20 cellular contexts compared by ENCODE assay signal in the genomic region with DNA sequence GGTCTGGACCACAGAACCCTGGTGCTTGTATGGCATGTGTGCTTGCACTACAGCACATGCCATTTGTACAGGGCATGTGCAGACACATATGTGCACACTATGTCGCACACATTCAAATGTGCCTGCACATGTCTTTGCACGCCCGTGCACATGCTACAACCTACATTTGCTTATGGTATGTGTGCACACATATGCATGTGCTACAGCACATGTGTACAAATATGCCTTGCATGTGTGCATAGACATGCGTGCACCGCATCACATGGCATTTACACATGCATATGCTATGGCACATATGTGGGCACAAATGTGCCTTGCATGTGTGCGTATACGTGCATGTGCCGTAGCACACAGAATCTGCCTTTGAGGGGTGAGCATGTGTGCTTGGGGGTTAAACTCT.
DNase-seq lines count a peak whose midpoint lies in the region; ATAC-seq, FAIRE-seq and TF ChIP-seq lines count a peak whose summit lies in the region.
"Had no signal": no experiment of that assay in that cellular context is flagged by ENCODE, and none has a peak within 500 bp of the region (broad histone marks: within the 10 kb centered on the region; RNA-seq: fewer than 3 reads in every experiment).

No MANE protein-coding gene starts in this region.

- ATAC-seq in WTC11 (no peak), HG02981 (IDR thresholded peaks at IDR 0.05; ENCODE audit: unreplicated experiment) (no peak)
- ATAC-seq: GM23338 had no signal

- peak overlapping the region; percentile 25; the same call in 1 of the 2 replicates for H2BK15ac ChIP-seq in H1 (ENCODE audit: low read length)

- H3K14ac ChIP-seq in H1 (ENCODE audit: insufficient read length): no peak overlapping the region

- TF ChIP-seq POLR2A in H1 (IDR thresholded peaks at IDR 0.05; ENCODE audit: control extremely low read depth in 1 of 2, low read depth in 2 of 2, low read length in 2 of 2): no peak

- H2AFZ ChIP-seq in H1 (ENCODE audit: low read length): no peak overlapping the region
- H2AFZ ChIP-seq: GM23338 had no signal

- H3K23ac ChIP-seq in H1 (ENCODE audit: insufficient read length): no peak overlapping the region

- H3K18ac ChIP-seq in H1 (ENCODE audit: extremely low read depth, low read length): no peak overlapping the region

- no peak for TF ChIP-seq RAD21 in H1 (IDR thresholded peaks at IDR 0.05 in 1 of 2, conservative IDR thresholded peaks at IDR 0.05 in 1 of 2; ENCODE audit: low read depth in 2 of 2, low read length in 2 of 2)

- H4K91ac ChIP-seq in H1 (replicated peaks; ENCODE audit: insufficient read length, low read length): no peak overlapping the region

- H3K36me3 ChIP-seq in H1 (ENCODE audit: control insufficient read depth in 2 of 4, insufficient read depth in 4 of 4, low read length in 3 of 4): no peaks in the 10 kb centered on the region
- H3K36me3 ChIP-seq: HAP-1 had no signal

- peaks cover 4% of the 10 kb centered on the region; the same call in 1 of the 2 replicates for H3K4me1 Mint-ChIP-seq in WTC11
- peaks cover 9% of the 10 kb centered on the region for H3K4me1 Mint-ChIP-seq in neural crest cell

- H4K20me1 ChIP-seq in H1 (replicated peaks in 1 of 2; ENCODE audit: control insufficient read depth in 1 of 2, insufficient read depth in 2 of 2, low read length in 2 of 2): peaks cover 0 to 2% of the 10 kb centered on the region in 2 experiments

- peaks cover 22% of the 10 kb centered on the region for H3K27me3 Mint-ChIP-seq in WTC11 (ENCODE audit: low read depth)
- peaks cover 26% of the 10 kb centered on the region for H3K27me3 Mint-ChIP-seq in neural crest cell (ENCODE audit: low read depth)

- H3K27ac ChIP-seq in H1 (ENCODE audit: low read depth, low read length): no peak overlapping the region

- H2AK5ac ChIP-seq in H1 (ENCODE audit: low read depth, low read length): 0 out of 2 replicates have a peak overlapping the region, but pooled peaks have one; percentile 33

- H3K4me3 Mint-ChIP-seq in WTC11: no peak overlapping the region
- H3K4me3 Mint-ChIP-seq in neural crest cell: peak overlapping the region; percentile 59
- H3K4me3 Mint-ChIP-seq: CD4-positive, alpha-beta memory T cell; GM23338; HFFc6 had no signal

- no peak overlapping the region for H2BK20ac ChIP-seq in H1 (ENCODE audit: low read length)

- H2BK120ac ChIP-seq in H1 (replicated peaks; ENCODE audit: low read depth, low read length): no peak overlapping the region

- H3K9ac ChIP-seq in H1 (replicated peaks in 1 of 4; ENCODE audit: extremely low read depth in 1 of 4, low read depth in 3 of 4, low read length in 3 of 4): no peak overlapping the region

- H3K4me3 ChIP-seq in H1 (ENCODE audit: extremely low read depth in 1 of 4, insufficient read depth in 2 of 4, low read depth in 3 of 4, low read length in 4 of 4): no peak overlapping the region
- H3K4me3 ChIP-seq: GM23338, HAP-1 had no signal

- H4K8ac ChIP-seq in H1 (ENCODE audit: extremely low read depth, insufficient read depth, low read length): no peak overlapping the region

- CTCF ChIA-PET in WTC11 (lab: Charles Lee) (interaction anchor here (1.2 kb wide), 1 partner anchor 212 kb away, joined by 4 read pairs; no protein-coding TSS in a partner anchor), H1 (lab: Charles Lee; ENCODE audit: partially characterized antibody) (interaction anchor here (5.1 to 5.4 kb wide), 2 partner anchors 15 to 26 kb away, joined by 84 to 127 read pairs; no protein-coding TSS in a partner anchor)

- H3K36me3 Mint-ChIP-seq in WTC11 (no peaks in the 10 kb centered on the region), neural crest cell (ENCODE audit: low read depth) (no peaks in the 10 kb centered on the region)
- H3K36me3 Mint-ChIP-seq: CD4-positive, alpha-beta memory T cell had no signal

- no peak overlapping the region for H4K5ac ChIP-seq in H1 (ENCODE audit: insufficient read length, low read depth, low read length)

- H3K79me2 ChIP-seq in H1 (ENCODE audit: control insufficient read depth in 1 of 2, insufficient read depth in 2 of 2, low read length in 2 of 2): no peaks in the 10 kb centered on the region

- H3K27me3 ChIP-seq in H1 (replicated peaks in 1 of 4; ENCODE audit: control insufficient read depth in 3 of 4, extremely low read depth in 1 of 4, insufficient read depth in 3 of 4, low read length in 3 of 4): peaks cover 0 to 10% (median 6%) of the 10 kb centered on the region in 4 experiments; a peak in 4 of 7 replicates

- H3K9me3 Mint-ChIP-seq in WTC11 (no peaks in the 10 kb centered on the region), neural crest cell (no peaks in the 10 kb centered on the region)
- H3K9me3 Mint-ChIP-seq: CD4-positive, alpha-beta memory T cell; GM23338; HFFc6 had no signal

- H3K23me2 ChIP-seq in H1 (ENCODE audit: low read depth, low read length): peaks cover 6% of the 10 kb centered on the region

- no peak overlapping the region for H3K56ac ChIP-seq in H1 (replicated peaks; ENCODE audit: insufficient read length, low read depth, low read length)

- H2BK5ac ChIP-seq in H1 (ENCODE audit: low read depth, low read length): 0 out of 2 replicates have a peak overlapping the region, but pooled peaks have one; percentile 39

- H3K9me3 ChIP-seq in H1 (ENCODE audit: insufficient read depth in 2 of 2, low read depth in 1 of 2, low read length in 1 of 2): no peaks in the 10 kb centered on the region
- H3K9me3 ChIP-seq: HAP-1 had no signal

- DNase-seq in WTC11 (ENCODE audit: low spot score) (no peak), H1 (ENCODE audit: low read depth in 1 of 2, low spot score in 2 of 2) (no peak), neural crest cell (ENCODE audit: low read depth, low spot score) (no peak), urothelium cell line (ENCODE audit: low spot score) (no peak)
- DNase-seq in activated CD4-positive, alpha-beta T cell treated with anti-CD3 and anti-CD28 coated beads, Interleukin-2, amount 50 U/mL, for 1 hour: no peak
- DNase-seq in activated CD4-positive, alpha-beta T cell treated with anti-CD3 and anti-CD28 coated beads for 1 hour: no peak
- DNase-seq: C1 segment of cervical spinal cord; Calu3; CD4-positive, alpha-beta memory T cell; COR-L47; DMS153; DND-41; HFFc6 had no signal

- no peak for TF ChIP-seq EP300 in H1 (IDR thresholded peaks at IDR 0.05; ENCODE audit: borderline replicate concordance in 1 of 2, low read depth in 2 of 2, low read length in 2 of 2)

- no peak overlapping the region for H3K27ac Mint-ChIP-seq in WTC11
- no peak overlapping the region for H3K27ac Mint-ChIP-seq in neural crest cell (ENCODE audit: unreplicated experiment)
- H3K27ac Mint-ChIP-seq: CD4-positive, alpha-beta memory T cell; GM23338; HFFc6 had no signal

- peak overlapping the region; percentile 77; the same call in 1 of the 2 replicates for H2BK12ac ChIP-seq in H1 (ENCODE audit: low read depth, low read length)

- H3K4me1 ChIP-seq in H1 (replicated peaks in 1 of 4; ENCODE audit: control insufficient read depth in 3 of 4, insufficient read depth in 4 of 4, low read length in 3 of 4): peaks cover 0 to 6% (median under 1%) of the 10 kb centered on the region in 4 experiments; a peak in 3 of 7 replicates

- peak overlapping the region; percentile 27 for H3K4ac ChIP-seq in H1 (replicated peaks; ENCODE audit: insufficient read length, low read depth, low read length)

- FAIRE-seq in H1 (lab: Jason Lieb, UNC) (no peak), urothelium cell line (lab: Jason Lieb, UNC) (peak; percentile 20)
- FAIRE-seq: G401.6, GM12892, GM19239, H54 had no signal

- H3K79me1 ChIP-seq in H1 (ENCODE audit: low read depth, low read length): no peaks in the 10 kb centered on the region

- POLR2A ChIA-PET in WTC11 (lab: Charles Lee): no interaction called here
- POLR2A ChIA-PET in H1 (lab: Charles Lee; ENCODE audit: partially characterized antibody): no interaction called here

- TF ChIP-seq CTCF in WTC11 (IDR thresholded peaks at IDR 0.05): no peak
- TF ChIP-seq CTCF in H1 (IDR thresholded peaks at IDR 0.05; ENCODE audit: control extremely low read depth in 1 of 3, insufficient read depth in 1 of 3, low read depth in 1 of 3, low read length in 3 of 3): no peak
- no peak for TF ChIP-seq CTCF in neural crest cell (conservative IDR thresholded peaks at IDR 0.05)

- 92% methylated on average over 8 of the region's 8 CpGs; no CpG with 5 or more reads in 1 of the 2 experiments for WGBS in H1 (ENCODE audit: extremely low coverage in 1 of 2, insufficient coverage in 1 of 2, insufficient read length in 1 of 2, insufficient replicate concordance in 2 of 2, low coverage in 1 of 2, low lambda C conversion rate in 2 of 2, missing lambda C conversion rate in 1 of 2), 2 experiments

- no peak overlapping the region for H3K4me2 ChIP-seq in H1 (ENCODE audit: insufficient read depth in 1 of 2, low read depth in 2 of 2, low read length in 2 of 2)
- H3K4me2 ChIP-seq: GM23338 had no signal

TF ChIP-seq in H1, 55 proteins besides CTCF, POLR2A, EP300 and RAD21:
- TF ChIP-seq, protein P1, sequence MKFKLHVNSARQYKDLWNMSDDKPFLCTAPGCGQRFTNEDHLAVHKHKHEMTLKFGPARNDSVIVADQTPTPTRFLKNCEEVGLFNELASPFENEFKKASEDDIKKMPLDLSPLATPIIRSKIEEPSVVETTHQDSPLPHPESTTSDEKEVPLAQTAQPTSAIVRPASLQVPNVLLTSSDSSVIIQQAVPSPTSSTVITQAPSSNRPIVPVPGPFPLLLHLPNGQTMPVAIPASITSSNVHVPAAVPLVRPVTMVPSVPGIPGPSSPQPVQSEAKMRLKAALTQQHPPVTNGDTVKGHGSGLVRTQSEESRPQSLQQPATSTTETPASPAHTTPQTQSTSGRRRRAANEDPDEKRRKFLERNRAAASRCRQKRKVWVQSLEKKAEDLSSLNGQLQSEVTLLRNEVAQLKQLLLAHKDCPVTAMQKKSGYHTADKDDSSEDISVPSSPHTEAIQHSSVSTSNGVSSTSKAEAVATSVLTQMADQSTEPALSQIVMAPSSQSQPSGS (IDR thresholded peaks at IDR 0.05; ENCODE audit: low read length): no peak
- TF ChIP-seq TAF7 (optimal IDR thresholded peaks at IDR 0.05; ENCODE audit: borderline replicate concordance, low read depth, low read length) (no peak), SIX5 (IDR thresholded peaks at IDR 0.05; ENCODE audit: low read depth, low read length) (no peak)
